1 cellular context compared by ENCODE assay signal in the genomic region with DNA sequence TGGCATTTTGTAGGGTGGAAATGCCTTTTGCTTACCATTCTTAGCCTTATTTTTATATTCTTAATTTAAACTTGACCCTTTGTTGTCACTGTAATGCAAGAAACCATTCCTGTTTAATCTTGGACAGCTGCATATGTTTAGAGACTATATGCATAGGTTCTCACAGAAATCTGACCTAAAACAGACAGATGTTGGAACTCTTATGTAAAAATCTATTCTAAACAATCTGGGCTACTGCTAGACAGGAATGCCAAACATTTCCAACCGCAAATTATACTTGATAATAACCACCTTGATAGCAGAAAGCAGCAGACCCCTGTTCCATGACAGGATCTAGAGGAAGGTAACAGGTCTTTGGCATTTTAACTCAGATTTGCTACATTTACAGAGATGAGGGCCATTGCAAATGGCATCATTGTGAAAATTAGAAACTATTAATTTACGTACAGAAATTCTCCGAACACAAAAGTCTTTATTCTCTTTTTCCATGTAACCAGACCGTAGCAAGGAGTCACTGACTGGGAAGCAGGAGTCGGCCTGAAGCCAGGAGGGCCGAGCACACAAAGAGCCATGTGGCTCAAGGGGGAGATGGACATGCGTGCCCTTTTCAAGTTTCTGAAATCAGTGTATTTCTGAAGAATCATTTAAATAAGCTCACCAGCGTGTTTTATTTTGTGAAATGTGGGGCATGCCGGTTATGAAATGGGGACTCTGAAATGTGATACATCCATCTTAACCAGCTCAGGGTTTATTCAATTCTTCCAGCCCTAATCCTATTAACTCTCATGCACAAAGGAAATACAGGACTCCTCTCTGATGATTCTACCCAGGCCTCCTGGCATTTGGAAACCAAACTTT.
TF ChIP-seq lines count a peak whose summit lies in the region.

No MANE protein-coding gene starts in this region.

TF ChIP-seq in Ishikawa, 13 proteins besides CTCF, POLR2A, EP300 and RAD21 (continued from another document):
- TF ChIP-seq, protein P1, sequence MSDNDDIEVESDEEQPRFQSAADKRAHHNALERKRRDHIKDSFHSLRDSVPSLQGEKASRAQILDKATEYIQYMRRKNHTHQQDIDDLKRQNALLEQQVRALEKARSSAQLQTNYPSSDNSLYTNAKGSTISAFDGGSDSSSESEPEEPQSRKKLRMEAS (IDR thresholded peaks at IDR 0.05), result 0 out of 2 replicates have a peak, but pooled peaks have one; percentile 19
- no peak for TF ChIP-seq YY1 (IDR thresholded peaks at IDR 0.05; ENCODE audit: low read depth)
TF ChIP-seq in Ishikawa: peak in this region for 1.
